28 cellular contexts compared by ENCODE assay signal in the genomic region with DNA sequence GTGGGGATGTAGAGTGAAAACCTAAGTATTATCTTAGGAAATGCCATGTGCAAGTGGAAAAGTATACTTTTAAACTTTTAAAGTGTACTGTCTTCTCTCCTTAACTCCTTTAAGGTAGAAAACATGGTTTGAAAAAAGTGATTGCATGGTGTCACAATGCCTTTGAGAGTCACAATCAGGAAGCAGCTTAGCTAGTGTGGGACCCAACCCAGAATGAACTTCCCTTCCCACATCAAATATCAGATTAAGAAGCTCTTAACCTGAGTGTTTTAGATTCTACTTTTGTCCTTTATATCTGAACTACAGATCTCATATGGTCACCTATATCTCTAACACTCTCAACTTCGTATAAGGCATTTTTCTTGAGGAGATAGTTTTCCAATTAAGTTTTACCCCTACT.
"Had no signal": no experiment of that assay in that cellular context is flagged by ENCODE, and none has a peak within 500 bp of the region (broad histone marks: within the 10 kb centered on the region; RNA-seq: fewer than 3 reads in every experiment).

No MANE protein-coding gene starts in this region.

- H3K27ac Mint-ChIP-seq: nephron; stimulated activated naive B cell treated with anti-CD40 and anti-IgM and Interleukin-4, amounts not matched to agents 10 μg/mL and 1 μg/mL and 100 μg/mL, for 72 hours had no signal

- H3K36me3 ChIP-seq: left lung, lower lobe of right lung, pancreas, prostate gland, suprapubic skin, thoracic aorta, tibial artery, upper lobe of right lung had no signal

- H3K4me3 Mint-ChIP-seq: nephron; neural crest cell; stimulated activated naive B cell treated with anti-CD40 and anti-IgM and Interleukin-4, amounts not matched to agents 10 μg/mL and 1 μg/mL and 100 μg/mL, for 72 hours had no signal

- DNase-seq: hippocampal formation; kidney; left colon; left lung; lower lobe of right lung; mammary epithelial cell; mesenchymal stem cell; nucleus accumbens; pancreas; posterior cingulate gyrus; retina; right cardiac atrium; stimulated activated CD4-positive, alpha-beta T cell treated with anti-CD3 and anti-CD28 coated beads, Interleukin-12 subunit alpha, Interleukin-12 subunit beta, amount 100 ng/mL, for 4 hours; stimulated activated CD4-positive, alpha-beta T cell treated with anti-CD3 and anti-CD28 coated beads, Interleukin-15, amount 100 ng/mL, for 24 hours; stimulated activated CD4-positive, alpha-beta T cell treated with anti-CD3 and anti-CD28 coated beads, Interleukin-2, amount 100 ng/mL, for 24 hours; stimulated activated CD4-positive, alpha-beta T cell treated with anti-CD3 and anti-CD28 coated beads, Interleukin-4, amount 100 ng/mL, for 1 hour; stimulated activated naive B cell treated with anti-CD40 and anti-IgM and Interleukin-4, amounts not matched to agents 10 μg/mL and 1 μg/mL and 100 μg/mL, for 72 hours; stimulated activated naive CD8-positive, alpha-beta T cell treated with anti-CD3 and anti-CD28 coated beads, Interleukin-15, Interleukin-2, amounts not matched to agents 100 U/mL and 50 U/mL, for 24 hours; tibial artery; trophoblast cell; upper lobe of right lung had no signal

- H3K9me3 ChIP-seq: left lung, lower lobe of right lung, pancreas, prostate gland, suprapubic skin, thoracic aorta, tibial artery, upper lobe of right lung had no signal

- H3K4me1 ChIP-seq: left lung, lower lobe of right lung, pancreas, prostate gland, suprapubic skin, tibial artery, upper lobe of right lung had no signal

- H3K27ac ChIP-seq: left lung, lower lobe of right lung, pancreas, prostate gland, skin epidermis, suprapubic skin, thoracic aorta, tibial artery, upper lobe of right lung had no signal

- ATAC-seq: left colon; left lung; lower lobe of right lung; pancreas; right cardiac atrium; sciatic nerve; stimulated activated naive B cell treated with anti-CD40 and anti-IgM and Interleukin-4, amounts not matched to agents 10 μg/mL and 1 μg/mL and 100 μg/mL, for 72 hours; stimulated activated naive CD8-positive, alpha-beta T cell treated with anti-CD3 and anti-CD28 coated beads, Interleukin-15, Interleukin-2, amounts not matched to agents 100 U/mL and 50 U/mL, for 24 hours; upper lobe of right lung had no signal

- H3K9me3 Mint-ChIP-seq: nephron; neural crest cell; stimulated activated naive B cell treated with anti-CD40 and anti-IgM and Interleukin-4, amounts not matched to agents 10 μg/mL and 1 μg/mL and 100 μg/mL, for 72 hours had no signal

- H3K4me1 Mint-ChIP-seq: nephron; neural crest cell; stimulated activated naive B cell treated with anti-CD40 and anti-IgM and Interleukin-4, amounts not matched to agents 10 μg/mL and 1 μg/mL and 100 μg/mL, for 72 hours had no signal

- H3K4me3 ChIP-seq: left lung, lower lobe of right lung, pancreas, prostate gland, skin epidermis, suprapubic skin, thoracic aorta, tibial artery, upper lobe of right lung had no signal

- H3K27me3 ChIP-seq: left lung, pancreas, suprapubic skin, tibial artery, upper lobe of right lung had no signal

- H3K27me3 Mint-ChIP-seq: stimulated activated naive B cell treated with anti-CD40 and anti-IgM and Interleukin-4, amounts not matched to agents 10 μg/mL and 1 μg/mL and 100 μg/mL, for 72 hours had no signal
